In the genomic region with DNA sequence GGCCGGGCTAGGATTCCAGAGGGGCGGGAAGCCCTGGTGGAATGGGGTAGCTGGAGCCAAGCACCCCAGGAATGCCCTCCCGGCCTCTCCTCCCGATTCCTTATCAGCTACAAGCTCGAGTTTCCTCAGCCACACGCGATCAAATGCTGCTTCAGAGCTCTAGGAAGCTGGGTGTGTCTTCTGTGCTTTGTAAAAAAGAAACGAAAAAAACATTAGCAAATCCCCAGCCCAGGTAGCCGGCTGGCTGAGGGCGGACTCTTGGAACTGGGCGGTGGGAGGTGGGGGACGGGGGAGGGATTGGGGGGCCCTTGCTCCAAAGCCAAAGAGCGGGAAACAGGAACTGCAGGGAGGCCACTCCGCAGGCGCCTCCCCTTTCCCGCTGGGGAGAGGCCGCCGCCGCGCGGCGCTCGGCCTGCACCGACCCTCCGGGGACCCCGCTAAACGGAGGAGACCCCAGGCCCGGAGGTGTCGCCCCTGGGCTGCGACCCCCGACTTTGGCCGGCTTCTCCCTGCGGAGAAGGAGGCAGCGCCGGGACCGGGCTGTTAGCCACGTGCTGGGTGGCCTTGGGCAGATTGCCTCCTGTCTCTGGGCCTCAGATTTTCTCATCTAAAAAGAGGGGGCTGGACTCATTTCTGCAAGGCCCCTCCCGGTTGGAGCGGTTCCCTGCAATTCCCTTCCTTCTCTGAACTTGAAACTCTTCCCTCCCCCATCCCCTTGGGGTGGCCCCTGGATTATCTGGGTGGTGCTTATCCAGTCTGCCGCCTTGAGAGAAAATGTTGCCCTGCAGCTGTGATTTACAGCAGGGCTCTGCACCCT, we compare ENCODE assay signal across 7 cellular contexts. TPM values are rescaled to one million over a fixed set of nuclear protein-coding genes. Genes with fewer than 3 reads are reported as not detected.
A peak's percentile ranks its signal among the peaks of the same experiment; 100 is the strongest.
DNase-seq lines count a peak whose midpoint lies in the region; ATAC-seq and TF ChIP-seq lines count a peak whose summit lies in the region.

No MANE protein-coding gene starts in this region.

- H3K36me3 ChIP-seq in left lung (no peaks in the 10 kb centered on the region), tibial artery (no peaks in the 10 kb centered on the region)

- peak overlapping the region; percentile 69 to 79 for H3K27ac ChIP-seq in left lung
- peak overlapping the region; percentile 47 to 61 for H3K27ac ChIP-seq in tibial artery

- DNase-seq in ELR (ENCODE audit: low read depth) (peak; percentile 51), M059J (ENCODE audit: low read depth) (peak; percentile 78), chondrocyte (ENCODE audit: low spot score) (no peak), left lung (peak; percentile 68 to 84), tibial artery (peak; percentile 29 to 67), NCI-H1105 (lab: John Stamatoyannopoulos, UW) (no peak), NCI-H2196 (lab: John Stamatoyannopoulos, UW; ENCODE audit: unreplicated experiment) (no peak)

- peaks cover 2% of the 10 kb centered on the region for H3K36me3 Mint-ChIP-seq in chondrocyte (ENCODE audit: low read depth)

- peak; percentile 82 for ATAC-seq in left lung

- TF ChIP-seq CTCF in chondrocyte (IDR thresholded peaks at IDR 0.05), result peak; percentile 36
- no peak for TF ChIP-seq CTCF in left lung (IDR thresholded peaks at IDR 0.05)
- no peak for TF ChIP-seq CTCF in tibial artery (IDR thresholded peaks at IDR 0.05)

- H3K9me3 Mint-ChIP-seq in chondrocyte (ENCODE audit: low read depth), result peaks cover 4% of the 10 kb centered on the region

- intact Hi-C loops in left lung (cut with DNase I) (loop anchor here in 1 of 2 donors (10.0 kb wide), 1 partner anchor 154 kb away; no protein-coding TSS in a partner anchor), tibial artery (cut with DNase I; ENCODE audit: low total_unique reads) (no loop called here)

- H3K27me3 Mint-ChIP-seq in chondrocyte (ENCODE audit: low read depth), result no peaks in the 10 kb centered on the region

- H3K4me3 ChIP-seq in left lung (peak overlapping the region; percentile 34 to 39), tibial artery (peak overlapping the region; percentile 53 to 65)

- H3K4me1 ChIP-seq in left lung (peaks cover 0 to 11% of the 10 kb centered on the region in 2 donors), tibial artery (peaks cover 0 to 12% (median 6%) of the 10 kb centered on the region in 4 donors)

- peaks cover 0 to 6% of the 10 kb centered on the region in 2 donors for H3K27me3 ChIP-seq in left lung
- H3K27me3 ChIP-seq in tibial artery, result no peaks in the 10 kb centered on the region

- H3K4me1 Mint-ChIP-seq in chondrocyte (ENCODE audit: low read depth), result peaks cover 7% of the 10 kb centered on the region

- H3K9me3 ChIP-seq in left lung, result no peaks in the 10 kb centered on the region
- H3K9me3 ChIP-seq in tibial artery, result no peaks in the 10 kb centered on the region

- peak overlapping the region; percentile 54 for H3K4me3 Mint-ChIP-seq in chondrocyte (ENCODE audit: unreplicated experiment)

- H3K27ac Mint-ChIP-seq in chondrocyte (ENCODE audit: unreplicated experiment), result peak overlapping the region; percentile 61

RNA-seq across cellular contexts. Expression of gene FABP6, which starts 40.9 kb away (rescaled TPM):
- 1.0 and 3.0 TPM in 2 replicates for total RNA-seq in M059J (2014; rRNA removed; shearing (Covaris generic))
- total RNA-seq in chondrocyte (not detected in 3 replicates), left lung (1 to 10 TPM in 1 of 2 donors, not detected in 1; 1.2 TPM)

Comparison
In these comparisons a context has a peak if more than half of its experiments do, and no peak if none do; other contexts are left out.
1. DNase-seq: peak in ELR (single experiment), M059J (single experiment), left lung (2 of 2) and tibial artery (2 of 2); none in chondrocyte (single experiment), NCI-H1105 (single experiment) and NCI-H2196 (single experiment).